1 cellular context compared by ENCODE assay signal in the genomic region with DNA sequence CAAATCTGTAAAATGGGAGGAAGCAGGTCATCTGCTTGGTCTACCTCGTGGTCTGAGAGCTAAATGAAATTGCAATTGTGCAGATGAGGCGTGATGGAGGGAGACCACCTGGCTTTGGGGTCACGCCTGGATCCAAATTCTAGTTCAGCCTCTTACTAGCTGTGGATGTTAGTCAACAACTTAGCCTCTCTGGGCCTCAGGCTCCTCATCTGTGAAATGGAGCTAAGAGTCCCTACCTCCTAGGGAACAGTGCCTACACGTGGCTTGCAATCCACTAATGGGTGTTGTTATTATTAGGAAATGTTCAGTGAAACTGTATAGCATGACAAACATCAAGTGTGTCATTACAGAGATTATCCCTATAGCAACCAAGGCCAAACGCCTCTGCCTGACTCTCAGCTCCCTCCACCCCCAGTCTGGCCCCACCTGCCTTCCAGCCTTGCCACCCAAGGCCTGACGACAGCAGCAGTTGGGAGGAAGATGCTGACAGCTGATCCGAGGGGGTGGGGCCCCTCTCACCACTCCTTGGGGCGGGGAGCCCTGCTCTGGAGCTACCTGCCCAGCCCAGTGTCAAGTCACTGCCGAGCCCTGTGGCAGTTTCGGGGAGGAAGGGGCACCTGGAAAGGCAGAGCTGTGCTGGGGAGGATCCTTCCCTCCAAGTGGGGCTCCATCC.
A peak's percentile ranks its signal among the peaks of the same experiment; 100 is the strongest.
TF ChIP-seq lines count a peak whose summit lies in the region.

No MANE protein-coding gene starts in this region.

TF ChIP-seq in HEK293, 187 proteins besides CTCF, POLR2A, EP300 and RAD21 (continued from another document and continues in another):
- TF ChIP-seq, protein P1, sequence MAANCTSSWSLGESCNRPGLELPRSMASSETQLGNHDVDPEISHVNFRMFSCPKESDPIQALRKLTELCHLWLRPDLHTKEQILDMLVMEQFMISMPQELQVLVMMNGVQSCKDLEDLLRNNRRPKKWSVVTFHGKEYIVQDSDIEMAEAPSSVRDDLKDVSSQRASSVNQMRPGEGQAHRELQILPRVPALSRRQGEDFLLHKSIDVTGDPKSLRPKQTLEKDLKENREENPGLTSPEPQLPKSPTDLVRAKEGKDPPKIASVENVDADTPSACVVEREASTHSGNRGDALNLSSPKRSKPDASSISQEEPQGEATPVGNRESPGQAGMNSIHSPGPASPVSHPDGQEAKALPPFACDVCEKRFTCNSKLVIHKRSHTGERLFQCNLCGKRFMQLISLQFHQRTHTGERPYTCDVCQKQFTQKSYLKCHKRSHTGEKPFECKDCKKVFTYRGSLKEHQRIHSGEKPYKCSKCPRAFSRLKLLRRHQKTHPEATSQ (tag by site-specific recombination; IDR thresholded peaks at IDR 0.05) = peak; percentile 88; the same call in 1 of the 2 replicates
- TF ChIP-seq ZNF292 (tag by site-specific recombination; IDR thresholded peaks at IDR 0.05; ENCODE audit: borderline replicate concordance, low read depth) (no peak), OVOL3 (tag by site-specific recombination; IDR thresholded peaks at IDR 0.05) (peak; percentile 49; the same call in 1 of the 2 replicates), OSR2 (tag by site-specific recombination; IDR thresholded peaks at IDR 0.05) (peak; percentile 49; the same call in 1 of the 2 replicates), ZBTB17 (tag by site-specific recombination; IDR thresholded peaks at IDR 0.05) (peak; percentile 48), ZNF184 (tag by site-specific recombination; IDR thresholded peaks at IDR 0.05) (no peak), ZSCAN23 (tag by site-specific recombination; IDR thresholded peaks at IDR 0.05) (peak; percentile 66), ZNF830 (tag by site-specific recombination; IDR thresholded peaks at IDR 0.05; ENCODE audit: low read depth) (no peak), ZNF510 (tag by site-specific recombination; IDR thresholded peaks at IDR 0.05; ENCODE audit: insufficient replicate concordance) (no peak), SP7 (tag by site-specific recombination; IDR thresholded peaks at IDR 0.05) (peak; percentile 99), ZNF24 (tag by site-specific recombination; IDR thresholded peaks at IDR 0.05) (peak; percentile 93), ZNF10 (tag by site-specific recombination; IDR thresholded peaks at IDR 0.05) (no peak), ZNF521 (tag by site-specific recombination; IDR thresholded peaks at IDR 0.05) (no peak), GFI1B (tag by site-specific recombination; IDR thresholded peaks at IDR 0.05) (no peak), ZNF548 (tag by site-specific recombination; IDR thresholded peaks at IDR 0.05) (peak; percentile 27; the same call in 1 of the 2 replicates), ZNF768 (tag by site-specific recombination; IDR thresholded peaks at IDR 0.05) (no peak), ZNF16 (tag by site-specific recombination; IDR thresholded peaks at IDR 0.05; ENCODE audit: low read depth) (no peak), ZNF677 (tag by site-specific recombination; IDR thresholded peaks at IDR 0.05) (no peak), ZNF121 (tag by site-specific recombination; IDR thresholded peaks at IDR 0.05) (no peak), ZSCAN30 (tag by site-specific recombination; IDR thresholded peaks at IDR 0.05) (peak; percentile 61), ZNF423 (tag by site-specific recombination; IDR thresholded peaks at IDR 0.05) (no peak), ZNF221 (tag by site-specific recombination; IDR thresholded peaks at IDR 0.05; ENCODE audit: borderline replicate concordance) (no peak), ZNF549 (tag by site-specific recombination; IDR thresholded peaks at IDR 0.05) (no peak), ZNF600 (tag by site-specific recombination; IDR thresholded peaks at IDR 0.05) (peak; percentile 85), ZBTB8A (tag by site-specific recombination; IDR thresholded peaks at IDR 0.05) (peak; percentile 42; the same call in 1 of the 2 replicates), ZNF19 (tag by site-specific recombination; IDR thresholded peaks at IDR 0.05; ENCODE audit: low read depth) (no peak), ZNF529 (tag by site-specific recombination; IDR thresholded peaks at IDR 0.05; ENCODE audit: insufficient replicate concordance) (no peak), ZNF169 (tag by site-specific recombination; IDR thresholded peaks at IDR 0.05) (no peak)
- TF ChIP-seq, protein P2, sequence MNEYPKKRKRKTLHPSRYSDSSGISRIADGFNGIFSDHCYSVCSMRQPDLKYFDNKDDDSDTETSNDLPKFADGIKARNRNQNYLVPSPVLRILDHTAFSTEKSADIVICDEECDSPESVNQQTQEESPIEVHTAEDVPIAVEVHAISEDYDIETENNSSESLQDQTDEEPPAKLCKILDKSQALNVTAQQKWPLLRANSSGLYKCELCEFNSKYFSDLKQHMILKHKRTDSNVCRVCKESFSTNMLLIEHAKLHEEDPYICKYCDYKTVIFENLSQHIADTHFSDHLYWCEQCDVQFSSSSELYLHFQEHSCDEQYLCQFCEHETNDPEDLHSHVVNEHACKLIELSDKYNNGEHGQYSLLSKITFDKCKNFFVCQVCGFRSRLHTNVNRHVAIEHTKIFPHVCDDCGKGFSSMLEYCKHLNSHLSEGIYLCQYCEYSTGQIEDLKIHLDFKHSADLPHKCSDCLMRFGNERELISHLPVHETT (tag by site-specific recombination; IDR thresholded peaks at IDR 0.05) = peak; percentile 80
- TF ChIP-seq, protein P3, sequence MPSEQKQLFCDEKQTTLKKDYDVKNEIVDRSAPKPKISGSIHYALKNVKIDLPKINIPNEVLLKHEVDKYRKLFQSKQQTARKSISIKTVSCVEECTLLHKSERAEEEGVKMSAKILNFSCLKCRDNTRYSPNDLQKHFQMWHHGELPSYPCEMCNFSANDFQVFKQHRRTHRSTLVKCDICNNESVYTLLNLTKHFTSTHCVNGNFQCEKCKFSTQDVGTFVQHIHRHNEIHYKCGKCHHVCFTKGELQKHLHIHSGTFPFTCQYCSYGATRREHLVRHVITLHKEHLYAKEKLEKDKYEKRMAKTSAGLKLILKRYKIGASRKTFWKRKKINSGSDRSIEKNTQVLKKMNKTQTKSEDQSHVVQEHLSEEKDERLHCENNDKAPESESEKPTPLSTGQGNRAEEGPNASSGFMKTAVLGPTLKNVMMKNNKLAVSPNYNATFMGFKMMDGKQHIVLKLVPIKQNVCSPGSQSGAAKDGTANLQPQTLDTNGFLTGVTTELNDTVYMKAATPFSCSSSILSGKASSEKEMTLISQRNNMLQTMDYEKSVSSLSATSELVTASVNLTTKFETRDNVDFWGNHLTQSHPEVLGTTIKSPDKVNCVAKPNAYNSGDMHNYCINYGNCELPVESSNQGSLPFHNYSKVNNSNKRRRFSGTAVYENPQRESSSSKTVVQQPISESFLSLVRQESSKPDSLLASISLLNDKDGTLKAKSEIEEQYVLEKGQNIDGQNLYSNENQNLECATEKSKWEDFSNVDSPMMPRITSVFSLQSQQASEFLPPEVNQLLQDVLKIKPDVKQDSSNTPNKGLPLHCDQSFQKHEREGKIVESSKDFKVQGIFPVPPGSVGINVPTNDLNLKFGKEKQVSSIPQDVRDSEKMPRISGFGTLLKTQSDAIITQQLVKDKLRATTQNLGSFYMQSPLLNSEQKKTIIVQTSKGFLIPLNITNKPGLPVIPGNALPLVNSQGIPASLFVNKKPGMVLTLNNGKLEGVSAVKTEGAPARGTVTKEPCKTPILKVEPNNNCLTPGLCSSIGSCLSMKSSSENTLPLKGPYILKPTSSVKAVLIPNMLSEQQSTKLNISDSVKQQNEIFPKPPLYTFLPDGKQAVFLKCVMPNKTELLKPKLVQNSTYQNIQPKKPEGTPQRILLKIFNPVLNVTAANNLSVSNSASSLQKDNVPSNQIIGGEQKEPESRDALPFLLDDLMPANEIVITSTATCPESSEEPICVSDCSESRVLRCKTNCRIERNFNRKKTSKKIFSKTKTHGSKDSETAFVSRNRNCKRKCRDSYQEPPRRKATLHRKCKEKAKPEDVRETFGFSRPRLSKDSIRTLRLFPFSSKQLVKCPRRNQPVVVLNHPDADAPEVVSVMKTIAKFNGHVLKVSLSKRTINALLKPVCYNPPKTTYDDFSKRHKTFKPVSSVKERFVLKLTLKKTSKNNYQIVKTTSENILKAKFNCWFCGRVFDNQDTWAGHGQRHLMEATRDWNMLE (tag by site-specific recombination; conservative IDR thresholded peaks at IDR 0.05; ENCODE audit: low read depth) = no peak
- TF ChIP-seq, protein P4, sequence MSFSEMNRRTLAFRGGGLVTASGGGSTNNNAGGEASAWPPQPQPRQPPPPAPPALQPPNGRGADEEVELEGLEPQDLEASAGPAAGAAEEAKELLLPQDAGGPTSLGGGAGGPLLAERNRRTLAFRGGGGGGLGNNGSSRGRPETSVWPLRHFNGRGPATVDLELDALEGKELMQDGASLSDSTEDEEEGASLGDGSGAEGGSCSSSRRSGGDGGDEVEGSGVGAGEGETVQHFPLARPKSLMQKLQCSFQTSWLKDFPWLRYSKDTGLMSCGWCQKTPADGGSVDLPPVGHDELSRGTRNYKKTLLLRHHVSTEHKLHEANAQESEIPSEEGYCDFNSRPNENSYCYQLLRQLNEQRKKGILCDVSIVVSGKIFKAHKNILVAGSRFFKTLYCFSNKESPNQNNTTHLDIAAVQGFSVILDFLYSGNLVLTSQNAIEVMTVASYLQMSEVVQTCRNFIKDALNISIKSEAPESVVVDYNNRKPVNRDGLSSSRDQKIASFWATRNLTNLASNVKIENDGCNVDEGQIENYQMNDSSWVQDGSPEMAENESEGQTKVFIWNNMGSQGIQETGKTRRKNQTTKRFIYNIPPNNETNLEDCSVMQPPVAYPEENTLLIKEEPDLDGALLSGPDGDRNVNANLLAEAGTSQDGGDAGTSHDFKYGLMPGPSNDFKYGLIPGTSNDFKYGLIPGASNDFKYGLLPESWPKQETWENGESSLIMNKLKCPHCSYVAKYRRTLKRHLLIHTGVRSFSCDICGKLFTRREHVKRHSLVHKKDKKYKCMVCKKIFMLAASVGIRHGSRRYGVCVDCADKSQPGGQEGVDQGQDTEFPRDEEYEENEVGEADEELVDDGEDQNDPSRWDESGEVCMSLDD (tag by site-specific recombination; IDR thresholded peaks at IDR 0.05) = peak; percentile 25
- TF ChIP-seq, protein P5, sequence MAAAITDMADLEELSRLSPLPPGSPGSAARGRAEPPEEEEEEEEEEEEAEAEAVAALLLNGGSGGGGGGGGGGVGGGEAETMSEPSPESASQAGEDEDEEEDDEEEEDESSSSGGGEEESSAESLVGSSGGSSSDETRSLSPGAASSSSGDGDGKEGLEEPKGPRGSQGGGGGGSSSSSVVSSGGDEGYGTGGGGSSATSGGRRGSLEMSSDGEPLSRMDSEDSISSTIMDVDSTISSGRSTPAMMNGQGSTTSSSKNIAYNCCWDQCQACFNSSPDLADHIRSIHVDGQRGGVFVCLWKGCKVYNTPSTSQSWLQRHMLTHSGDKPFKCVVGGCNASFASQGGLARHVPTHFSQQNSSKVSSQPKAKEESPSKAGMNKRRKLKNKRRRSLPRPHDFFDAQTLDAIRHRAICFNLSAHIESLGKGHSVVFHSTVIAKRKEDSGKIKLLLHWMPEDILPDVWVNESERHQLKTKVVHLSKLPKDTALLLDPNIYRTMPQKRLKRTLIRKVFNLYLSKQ (tag by site-specific recombination; IDR thresholded peaks at IDR 0.05; ENCODE audit: borderline replicate concordance) = no peak
- TF ChIP-seq, protein P6, sequence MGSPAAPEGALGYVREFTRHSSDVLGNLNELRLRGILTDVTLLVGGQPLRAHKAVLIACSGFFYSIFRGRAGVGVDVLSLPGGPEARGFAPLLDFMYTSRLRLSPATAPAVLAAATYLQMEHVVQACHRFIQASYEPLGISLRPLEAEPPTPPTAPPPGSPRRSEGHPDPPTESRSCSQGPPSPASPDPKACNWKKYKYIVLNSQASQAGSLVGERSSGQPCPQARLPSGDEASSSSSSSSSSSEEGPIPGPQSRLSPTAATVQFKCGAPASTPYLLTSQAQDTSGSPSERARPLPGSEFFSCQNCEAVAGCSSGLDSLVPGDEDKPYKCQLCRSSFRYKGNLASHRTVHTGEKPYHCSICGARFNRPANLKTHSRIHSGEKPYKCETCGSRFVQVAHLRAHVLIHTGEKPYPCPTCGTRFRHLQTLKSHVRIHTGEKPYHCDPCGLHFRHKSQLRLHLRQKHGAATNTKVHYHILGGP (tag by site-specific recombination; IDR thresholded peaks at IDR 0.05) = no peak
- TF ChIP-seq, protein P7, sequence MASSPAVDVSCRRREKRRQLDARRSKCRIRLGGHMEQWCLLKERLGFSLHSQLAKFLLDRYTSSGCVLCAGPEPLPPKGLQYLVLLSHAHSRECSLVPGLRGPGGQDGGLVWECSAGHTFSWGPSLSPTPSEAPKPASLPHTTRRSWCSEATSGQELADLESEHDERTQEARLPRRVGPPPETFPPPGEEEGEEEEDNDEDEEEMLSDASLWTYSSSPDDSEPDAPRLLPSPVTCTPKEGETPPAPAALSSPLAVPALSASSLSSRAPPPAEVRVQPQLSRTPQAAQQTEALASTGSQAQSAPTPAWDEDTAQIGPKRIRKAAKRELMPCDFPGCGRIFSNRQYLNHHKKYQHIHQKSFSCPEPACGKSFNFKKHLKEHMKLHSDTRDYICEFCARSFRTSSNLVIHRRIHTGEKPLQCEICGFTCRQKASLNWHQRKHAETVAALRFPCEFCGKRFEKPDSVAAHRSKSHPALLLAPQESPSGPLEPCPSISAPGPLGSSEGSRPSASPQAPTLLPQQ (tag by site-specific recombination; IDR thresholded peaks at IDR 0.05) = peak; percentile 98
- TF ChIP-seq, protein P8, sequence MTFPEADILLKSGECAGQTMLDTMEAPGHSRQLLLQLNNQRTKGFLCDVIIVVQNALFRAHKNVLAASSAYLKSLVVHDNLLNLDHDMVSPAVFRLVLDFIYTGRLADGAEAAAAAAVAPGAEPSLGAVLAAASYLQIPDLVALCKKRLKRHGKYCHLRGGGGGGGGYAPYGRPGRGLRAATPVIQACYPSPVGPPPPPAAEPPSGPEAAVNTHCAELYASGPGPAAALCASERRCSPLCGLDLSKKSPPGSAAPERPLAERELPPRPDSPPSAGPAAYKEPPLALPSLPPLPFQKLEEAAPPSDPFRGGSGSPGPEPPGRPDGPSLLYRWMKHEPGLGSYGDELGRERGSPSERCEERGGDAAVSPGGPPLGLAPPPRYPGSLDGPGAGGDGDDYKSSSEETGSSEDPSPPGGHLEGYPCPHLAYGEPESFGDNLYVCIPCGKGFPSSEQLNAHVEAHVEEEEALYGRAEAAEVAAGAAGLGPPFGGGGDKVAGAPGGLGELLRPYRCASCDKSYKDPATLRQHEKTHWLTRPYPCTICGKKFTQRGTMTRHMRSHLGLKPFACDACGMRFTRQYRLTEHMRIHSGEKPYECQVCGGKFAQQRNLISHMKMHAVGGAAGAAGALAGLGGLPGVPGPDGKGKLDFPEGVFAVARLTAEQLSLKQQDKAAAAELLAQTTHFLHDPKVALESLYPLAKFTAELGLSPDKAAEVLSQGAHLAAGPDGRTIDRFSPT (tag by site-specific recombination; IDR thresholded peaks at IDR 0.05) = peak; percentile 79; the same call in 1 of the 2 replicates
